In the genomic region with DNA sequence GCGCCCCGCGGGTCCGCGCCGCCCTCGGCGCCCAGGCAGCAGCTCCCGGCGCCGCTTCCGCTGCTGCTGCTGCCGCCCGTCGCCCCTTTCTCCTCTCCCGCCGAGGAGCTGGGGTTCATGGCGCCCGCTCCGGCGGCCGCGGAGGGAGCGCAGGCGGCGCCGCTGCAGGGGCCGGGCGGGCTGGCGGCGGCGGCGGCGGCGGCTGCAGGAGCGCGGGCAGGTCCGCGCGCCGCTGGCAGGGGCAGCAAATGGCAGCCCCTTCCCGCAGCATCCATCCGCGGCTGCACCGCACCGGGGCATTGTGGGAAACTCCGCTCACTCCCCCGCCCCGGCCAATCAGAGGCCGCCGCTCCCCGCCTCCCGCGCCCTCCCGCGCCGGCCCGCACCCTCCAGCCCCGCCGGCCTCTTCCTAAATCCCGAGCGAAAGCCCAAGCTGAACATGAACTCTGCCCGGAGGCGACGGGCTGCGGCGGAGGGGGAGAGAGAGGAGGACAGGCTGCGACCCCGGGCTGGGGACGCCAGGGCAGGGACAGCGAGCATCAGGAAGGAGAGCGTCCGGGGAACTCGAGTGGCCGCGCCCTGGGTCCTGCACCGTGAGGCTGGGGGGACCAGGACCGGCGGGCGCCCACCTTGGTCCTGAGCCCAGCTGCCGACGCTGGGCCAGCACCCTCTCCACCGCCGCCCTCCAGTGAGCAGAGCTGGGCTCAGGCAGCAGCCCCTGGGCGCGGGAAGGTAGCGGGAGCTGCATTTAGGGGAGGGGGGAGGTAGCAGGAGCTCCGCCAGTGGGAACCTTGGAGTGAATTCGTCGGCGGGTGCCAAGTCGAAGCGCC, we compare ENCODE assay signal across 8 cellular contexts. TPM values are rescaled to one million over a fixed set of nuclear protein-coding genes. Genes with fewer than 3 reads are reported as not detected.
DNase-seq lines count a peak whose midpoint lies in the region; ATAC-seq and TF ChIP-seq lines count a peak whose summit lies in the region.

A gene (minus strand): TSS at position 387 of the 830 bp plus-strand sequence.

- no peak for TF ChIP-seq CTCF in cardiac muscle cell (IDR thresholded peaks at IDR 0.05; ENCODE audit: low read depth, low read length)

- no peaks in the 10 kb centered on the region for H3K9me3 ChIP-seq in cardiac muscle cell (ENCODE audit: low read depth)

- H3K4me3 Mint-ChIP-seq in activated CD4-positive, alpha-beta T cell treated with anti-CD3 and anti-CD28 coated beads for 36 hours = peak within 1 kb of the TSS; percentile 32

- H3K9me3 Mint-ChIP-seq in activated CD4-positive, alpha-beta T cell treated with anti-CD3 and anti-CD28 coated beads for 36 hours (ENCODE audit: low read depth) = no peaks in the 10 kb centered on the region

- POLR2A ChIA-PET in activated CD4-positive, alpha-beta T cell treated with anti-CD3 and anti-CD28 coated beads for 36 hours (lab: Charles Lee) = interaction anchor here (0.6 kb wide), 1 partner anchor 180 kb away, joined by 3 read pairs; no protein-coding TSS in a partner anchor

- H3K36me3 ChIP-seq in cardiac muscle cell = no peaks in the 10 kb centered on the region

- peaks cover 58% of the 10 kb centered on the region for H3K27me3 Mint-ChIP-seq in activated CD4-positive, alpha-beta T cell treated with anti-CD3 and anti-CD28 coated beads for 36 hours

- H3K27ac ChIP-seq in cardiac muscle cell = no peak within 1 kb of the TSS

- intact Hi-C loops in activated CD4-positive, alpha-beta T cell treated with anti-CD3 and anti-CD28 coated beads for 36 hours (cut with DNase I, micrococcal nuclease) = loop anchor here in 1 of 2 experiments (5.0 kb wide), 1 partner anchor 190 kb away; no protein-coding TSS in a partner anchor

- ATAC-seq in activated CD4-positive, alpha-beta T cell treated with anti-CD3 and anti-CD28 coated beads for 36 hours = peak; percentile 47
- ATAC-seq in HG03139 (IDR thresholded peaks at IDR 0.05; ENCODE audit: unreplicated experiment) (peak; percentile 40), GM21526 (IDR thresholded peaks at IDR 0.05; ENCODE audit: low FRiP score, unreplicated experiment) (no peak)

- H3K4me1 Mint-ChIP-seq in activated CD4-positive, alpha-beta T cell treated with anti-CD3 and anti-CD28 coated beads for 36 hours = peaks cover 6% of the 10 kb centered on the region

- no peak within 1 kb of the TSS for H3K27ac Mint-ChIP-seq in activated CD4-positive, alpha-beta T cell treated with anti-CD3 and anti-CD28 coated beads for 36 hours

- H3K4me3 ChIP-seq in cardiac muscle cell = peak within 1 kb of the TSS; percentile 46

- CTCF ChIA-PET in activated CD4-positive, alpha-beta T cell treated with anti-CD3 and anti-CD28 coated beads for 36 hours (lab: Charles Lee) = no interaction called here

- peaks cover 18% of the 10 kb centered on the region for H3K4me1 ChIP-seq in cardiac muscle cell (ENCODE audit: low read depth)

- peaks cover 31% of the 10 kb centered on the region for H3K27me3 ChIP-seq in cardiac muscle cell

- no peaks in the 10 kb centered on the region for H3K36me3 Mint-ChIP-seq in activated CD4-positive, alpha-beta T cell treated with anti-CD3 and anti-CD28 coated beads for 36 hours (ENCODE audit: low read depth)

- DNase-seq in activated CD4-positive, alpha-beta T cell treated with anti-CD3 and anti-CD28 coated beads for 36 hours = peak; percentile 34
- DNase-seq in activated CD4-positive, alpha-beta T cell treated with anti-CD3 and anti-CD28 coated beads for 4 hours = no peak
- peak; percentile 10 for DNase-seq in activated naive CD4-positive, alpha-beta T cell treated with anti-CD3 and anti-CD28 coated beads, Interleukin-2, amount 50 U/mL, for 16 hours
- DNase-seq in cardiac muscle cell (ENCODE audit: low read depth in 1 of 2, low spot score in 1 of 2) = peak; percentile 20 to 59
- DNase-seq in pons (ENCODE audit: low spot score) = peak; percentile 51
- DNase-seq in SHP77 (lab: John Stamatoyannopoulos, UW) = no peak

RNA-seq across cellular contexts. Expression of the gene that starts here (rescaled TPM):
- total RNA-seq in activated CD4-positive, alpha-beta T cell treated with anti-CD3 and anti-CD28 coated beads for 36 hours = 1 to 10 TPM; 2.9 to 3.0 TPM
- 29.2 and 52.7 TPM in 2 replicates for total RNA-seq in cardiac muscle cell
- 35.0 and 61.4 TPM in 2 replicates for polyA plus RNA-seq in cardiac muscle cell

Comparison
In these comparisons a context has a peak if more than half of its experiments do, and no peak if none do; other contexts are left out.
1. DNase-seq: peak in activated CD4-positive, alpha-beta T cell treated with anti-CD3 and anti-CD28 coated beads for 36 hours (single experiment), activated naive CD4-positive, alpha-beta T cell treated with anti-CD3 and anti-CD28 coated beads, Interleukin-2, amount 50 U/mL, for 16 hours (single experiment), cardiac muscle cell (2 of 2) and pons (single experiment); none in activated CD4-positive, alpha-beta T cell treated with anti-CD3 and anti-CD28 coated beads for 4 hours (0 of 2) and SHP77 (0 of 2).